ENCODE assay signal across 9 cellular contexts in genomic region chr5:50442559-50443539, GRCh38. TPM values are rescaled to one million over a fixed set of nuclear protein-coding genes. Genes with fewer than 3 reads are reported as not detected.
DNase-seq lines count a peak whose midpoint lies in the region; ATAC-seq, FAIRE-seq and TF ChIP-seq lines count a peak whose summit lies in the region.
"Not testable (repeated sequence)": the region's sequence is repeated elsewhere in the genome, so short reads cannot be mapped to it uniquely, and the experiment has no call there.
"Had no signal": no experiment of that assay in that cellular context is flagged by ENCODE, and none has a peak within 500 bp of the region (broad histone marks: within the 10 kb centered on the region; RNA-seq: fewer than 3 reads in every experiment).

No MANE protein-coding gene starts in this region.

- POLR2A ChIA-PET in CD4-positive, alpha-beta T cell (lab: Charles Lee): interaction anchor here (0.9 to 3.7 kb wide), 6 partner anchors 14 to 301 kb away, joined by 3 to 51 read pairs (median 21); partner anchors contain the start of gene PARP8
- POLR2A ChIA-PET in activated CD8-positive, alpha-beta T cell treated with anti-CD3 and anti-CD28 coated beads for 36 hours (lab: Charles Lee); K562 (lab: Yijun Ruan, JAX): not testable (repeated sequence)
- POLR2A ChIA-PET in naive thymus-derived CD4-positive, alpha-beta T cell (lab: Charles Lee): interaction anchor here (1.0 to 1.8 kb wide), 3 partner anchors 19 to 224 kb away, joined by 4 to 5 read pairs (median 5); partner anchors contain the start of gene PARP8

- H3K36me3 ChIP-seq in K562 (ENCODE audit: control insufficient read depth, insufficient read depth, low read length); naive thymus-derived CD4-positive, alpha-beta T cell (ENCODE audit: control insufficient read depth in 2 of 3, insufficient read depth in 3 of 3, low read length in 3 of 3); spleen: not testable (repeated sequence)

- CTCF ChIA-PET in CD4-positive, alpha-beta T cell (lab: Charles Lee); K562 (lab: Yijun Ruan, JAX; ENCODE audit: low intra/inter-chr PET ratio): not testable (repeated sequence)
- CTCF ChIA-PET in activated CD8-positive, alpha-beta T cell treated with anti-CD3 and anti-CD28 coated beads for 36 hours (lab: Charles Lee): interaction anchor here (0.7 kb wide), 1 partner anchor 206 kb away, joined by 3 read pairs; no protein-coding TSS in a partner anchor
- CTCF ChIA-PET in naive thymus-derived CD4-positive, alpha-beta T cell (lab: Charles Lee): interaction anchor here (1.2 to 3.4 kb wide), 2 partner anchors 12 to 71 kb away, joined by 5 to 17 read pairs; no protein-coding TSS in a partner anchor

- not testable (repeated sequence) for H4K20me1 ChIP-seq in K562 (replicated peaks; ENCODE audit: control insufficient read depth, insufficient read depth, low read length)

- not testable (repeated sequence) for H3K79me2 ChIP-seq in K562 (ENCODE audit: control insufficient read depth, insufficient read depth, low read length)

- H3K4me1 Mint-ChIP-seq in CD4-positive, alpha-beta T cell (ENCODE audit: low read depth): peaks cover 90% of the 10 kb centered on the region
- peaks cover 71% of the 10 kb centered on the region for H3K4me1 Mint-ChIP-seq in activated CD8-positive, alpha-beta T cell treated with anti-CD3 and anti-CD28 coated beads for 36 hours (ENCODE audit: low read depth)
- H3K4me1 Mint-ChIP-seq in naive thymus-derived CD4-positive, alpha-beta T cell: peaks cover 38 to 88% (median 75%) of the 10 kb centered on the region in 7 donors

- H3K27me3 Mint-ChIP-seq in CD4-positive, alpha-beta T cell; activated CD8-positive, alpha-beta T cell treated with anti-CD3 and anti-CD28 coated beads for 36 hours; naive thymus-derived CD4-positive, alpha-beta T cell: not testable (repeated sequence)

- not testable (repeated sequence) for H3K27me3 ChIP-seq in CD4-positive, alpha-beta T cell (ENCODE audit: control insufficient read depth, insufficient read depth, low read length); HL-60 (ENCODE audit: insufficient read depth, poor library complexity, severe bottlenecking); K562 (ENCODE audit: control insufficient read depth in 2 of 2, insufficient read depth in 2 of 2, low read length in 2 of 2); naive thymus-derived CD4-positive, alpha-beta T cell (ENCODE audit: control insufficient read depth in 2 of 2, insufficient read depth in 2 of 2, low read length in 2 of 2)
- H3K27me3 ChIP-seq in spleen (replicated peaks in 1 of 7): peaks cover 0 to 15% (median 0%) of the 10 kb centered on the region in 7 donors

- peak overlapping the region; percentile 56 for H3K4me3 ChIP-seq in HL-60 (replicated peaks; ENCODE audit: insufficient read depth, low read length)
- H3K4me3 ChIP-seq in K562; naive thymus-derived CD4-positive, alpha-beta T cell (ENCODE audit: low read length): not testable (repeated sequence)
- H3K4me3 ChIP-seq in spleen: peak overlapping the region in 1 of 8 donors; percentile 11

- 0% methylated on average over 2 of the region's 4 CpGs for WGBS in K562 (ENCODE audit: insufficient coverage, low coverage, missing lambda C conversion rate)
- WGBS in spleen, 5 donors: 38 to 50% (median 42%) methylated on average over 3 to 4 of the region's 4 CpGs

- TF ChIP-seq EP300 in K562 (IDR thresholded peaks at IDR 0.05; ENCODE audit: low read length): not testable (repeated sequence)

- TF ChIP-seq RAD21 in K562 (CRISPR knock-in tag; conservative IDR thresholded peaks at IDR 0.05 in 1 of 2, IDR thresholded peaks at IDR 0.05 in 1 of 2): not testable (repeated sequence)

- DNase-seq in CD4-positive, alpha-beta T cell; activated CD8-positive, alpha-beta T cell treated with anti-CD3 and anti-CD28 coated beads for 36 hours; K562 (ENCODE audit: extremely low read depth in 1 of 4, low spot score in 3 of 4); naive thymus-derived CD4-positive, alpha-beta T cell; spleen: not testable (repeated sequence)
- DNase-seq in HL-60 (ENCODE audit: low read depth in 1 of 2, low spot score in 1 of 2): peak in 1 of 2 experiments; percentile 89
- DNase-seq in NCI-H146 (lab: John Stamatoyannopoulos, UW): peak; percentile 7
- DNase-seq in SIG-M5 treated with dmso at 0.1 percent for 504 hours (lab: John Stamatoyannopoulos, UW; ENCODE audit: unreplicated experiment): peak; percentile 54

- FAIRE-seq in K562 (lab: Jason Lieb, UNC): peak; percentile 6

- not testable (repeated sequence) for H3K4me2 ChIP-seq in K562 (ENCODE audit: insufficient read depth, low read length)

- not testable (repeated sequence) for BruUV-seq in K562 (replicated peaks; lab: Mats Ljungman, UMichigan)

- TF ChIP-seq CTCF in CD4-positive, alpha-beta T cell (IDR thresholded peaks at IDR 0.05); HL-60 (IDR thresholded peaks at IDR 0.05; ENCODE audit: insufficient read depth, low read length); activated CD8-positive, alpha-beta T cell treated with anti-CD3 and anti-CD28 coated beads for 36 hours (IDR thresholded peaks at IDR 0.05); K562 (IDR thresholded peaks at IDR 0.05 in 2 of 3, conservative IDR thresholded peaks at IDR 0.05 in 1 of 3; ENCODE audit: insufficient read depth in 2 of 3, low read depth in 1 of 3, low read length in 3 of 3); spleen (IDR thresholded peaks at IDR 0.05 in 8 of 11, conservative IDR thresholded peaks at IDR 0.05 in 3 of 11): not testable (repeated sequence)

- peak overlapping the region; percentile 99 for H3K27ac Mint-ChIP-seq in CD4-positive, alpha-beta T cell
- H3K27ac Mint-ChIP-seq in activated CD8-positive, alpha-beta T cell treated with anti-CD3 and anti-CD28 coated beads for 36 hours: peak overlapping the region; percentile 8
- H3K27ac Mint-ChIP-seq in naive thymus-derived CD4-positive, alpha-beta T cell: peak overlapping the region; percentile 80 to 99 (median 97)

- intact Hi-C loops in CD4-positive, alpha-beta T cell (cut with DNase I, micrococcal nuclease); K562 (cut with micrococcal nuclease): not testable (repeated sequence)
- intact Hi-C loops in activated CD8-positive, alpha-beta T cell treated with anti-CD3 and anti-CD28 coated beads for 36 hours (cut with micrococcal nuclease): loop anchor here (5.0 kb wide), 1 partner anchor 224 kb away; the partner anchor contains the start of gene PARP8
- intact Hi-C loops in naive thymus-derived CD4-positive, alpha-beta T cell (cut with micrococcal nuclease): loop anchor here (1.0 to 5.0 kb wide), 3 partner anchors 36 to 147 kb away; no protein-coding TSS in a partner anchor
- intact Hi-C loops in spleen (cut with DNase I; ENCODE audit: low total_unique reads): loop anchor here (10.0 kb wide), 1 partner anchor 62 kb away; no protein-coding TSS in a partner anchor

- not testable (repeated sequence) for H3K9ac ChIP-seq in K562 (ENCODE audit: insufficient read depth in 1 of 2, low read depth in 2 of 2, low read length in 2 of 2)

- H3K9me3 ChIP-seq in CD4-positive, alpha-beta T cell (ENCODE audit: control insufficient read depth, low read length); K562 (replicated peaks; ENCODE audit: control insufficient read depth, insufficient read depth, low read depth, low read length); naive thymus-derived CD4-positive, alpha-beta T cell (ENCODE audit: control insufficient read depth in 2 of 3, low read length in 3 of 3); spleen: not testable (repeated sequence)

- not testable (repeated sequence) for H3K9me1 ChIP-seq in K562 (ENCODE audit: control insufficient read depth, insufficient read depth, low read length)

- H2AFZ ChIP-seq in K562 (ENCODE audit: low read depth, low read length): not testable (repeated sequence)

- not testable (repeated sequence) for H3K4me1 ChIP-seq in K562 (replicated peaks in 1 of 2; ENCODE audit: control insufficient read depth in 2 of 2, insufficient read depth in 2 of 2, low read length in 2 of 2)
- peaks cover 42 to 49% of the 10 kb centered on the region in 2 donors for H3K4me1 ChIP-seq in naive thymus-derived CD4-positive, alpha-beta T cell (ENCODE audit: control insufficient read depth in 2 of 2, insufficient read depth in 2 of 2, low read length in 2 of 2)
- peaks cover 19 to 71% (median 45%) of the 10 kb centered on the region in 6 donors for H3K4me1 ChIP-seq in spleen

- in situ Hi-C loops in K562 (cut with MboI): not testable (repeated sequence)

- not testable (repeated sequence) for H3K9me3 Mint-ChIP-seq in CD4-positive, alpha-beta T cell; activated CD8-positive, alpha-beta T cell treated with anti-CD3 and anti-CD28 coated beads for 36 hours; naive thymus-derived CD4-positive, alpha-beta T cell

- peaks cover 23% of the 10 kb centered on the region for H3K36me3 Mint-ChIP-seq in CD4-positive, alpha-beta T cell (ENCODE audit: low read depth)
- not testable (repeated sequence) for H3K36me3 Mint-ChIP-seq in activated CD8-positive, alpha-beta T cell treated with anti-CD3 and anti-CD28 coated beads for 36 hours (ENCODE audit: low read depth)
- H3K36me3 Mint-ChIP-seq in naive thymus-derived CD4-positive, alpha-beta T cell: peaks cover 0 to 19% (median 0%) of the 10 kb centered on the region in 5 donors

- not testable (repeated sequence) for ATAC-seq in CD4-positive, alpha-beta T cell (ENCODE audit: poor library complexity); activated CD8-positive, alpha-beta T cell treated with anti-CD3 and anti-CD28 coated beads for 36 hours; K562; naive thymus-derived CD4-positive, alpha-beta T cell

- H3K4me3 Mint-ChIP-seq in CD4-positive, alpha-beta T cell: peak overlapping the region; percentile 84
- not testable (repeated sequence) for H3K4me3 Mint-ChIP-seq in activated CD8-positive, alpha-beta T cell treated with anti-CD3 and anti-CD28 coated beads for 36 hours
- H3K4me3 Mint-ChIP-seq in naive thymus-derived CD4-positive, alpha-beta T cell: peak overlapping the region; percentile 11 to 99 (median 65)

- peak overlapping the region; percentile 10 for H3K27ac ChIP-seq in CD4-positive, alpha-beta T cell (ENCODE audit: low read depth, low read length)
- H3K27ac ChIP-seq in HL-60 (replicated peaks) (peak overlapping the region; percentile 90), spleen (peak overlapping the region in 7 of 8 donors; percentile 94 to 99 (median 96))
- H3K27ac ChIP-seq in K562 (ENCODE audit: extremely low read depth, low read depth, low read length): not testable (repeated sequence)
- peak overlapping the region; percentile 89 for H3K27ac ChIP-seq in naive thymus-derived CD4-positive, alpha-beta T cell (ENCODE audit: low read depth, low read length)

- not testable (repeated sequence) for TF ChIP-seq POLR2A in K562 (conservative IDR thresholded peaks at IDR 0.05); spleen (IDR thresholded peaks at IDR 0.05)

RNA-seq across cellular contexts. Expression of gene EMB, which starts 1.8 kb away (rescaled TPM):
- 100 to 1,000 TPM; 131 to 133 TPM for total RNA-seq in CD4-positive, alpha-beta T cell
- total RNA-seq in activated CD8-positive, alpha-beta T cell treated with anti-CD3 and anti-CD28 coated beads for 36 hours: 10 to 100 TPM; 55.7 to 67.1 TPM
- total RNA-seq in K562 (2011; cell fraction: chromatin; rRNA removed; ENCODE audit: low replicate concordance): not detected in 2 replicates
- total RNA-seq in K562 (2011; cell fraction: nucleolus; rRNA removed): not detected in 2 replicates
- total RNA-seq in K562 (2011; cell fraction: nucleoplasm; rRNA removed): not detected in 2 replicates
- total RNA-seq in K562 (2014; rRNA removed) (not detected in 2 replicates), K562 (2014; rRNA removed; fragmentation: Illumina TruSeq; extraction: Trizol) (not detected in 2 replicates), K562 (2015; rRNA removed; fragmentation: Illumina TruSeq; extraction: Trizol) (not detected in 2 replicates), K562 (2021) (0.27 and 0.31 TPM in 2 replicates), spleen (10 to 100 TPM; 56.2 to 99.9 (median 91.9) TPM)
- polyA plus RNA-seq in K562 (2011; rRNA removed) (not detected in 2 replicates), K562 (2014; fragmentation: Illumina TruSeq; extraction: Trizol) (not detected in 2 replicates), K562 (2014; fragmentation: Nextera tagmentation; extraction: Ambion mirVana) (not detected), K562 (2014; rRNA removed) (not detected in 2 replicates), spleen (10 to 100 TPM; 24.7 to 32.1 (median 24.9) TPM)
- not detected in 2 replicates for polyA plus RNA-seq in K562 (2011; cell fraction: cytosol; rRNA removed)
- not detected in 2 replicates for polyA plus RNA-seq in K562 (2011; cell fraction: nucleus; rRNA removed)
- polyA plus RNA-seq in K562 (2012): 0.04 TPM in 1 of 2 replicates, not detected in the other
- not detected in 2 replicates for polyA minus RNA-seq in K562 (2011; rRNA and poly(A)+ RNA removed)
- not detected in 2 replicates for polyA minus RNA-seq in K562 (2011; cell fraction: cytosol; rRNA and poly(A)+ RNA removed)
- not detected in 2 replicates for polyA minus RNA-seq in K562 (2011; cell fraction: nucleus; rRNA and poly(A)+ RNA removed)
- total RNA-seq in naive thymus-derived CD4-positive, alpha-beta T cell: 100 to 1,000 TPM; 124 to 169 (median 159) TPM
- 100 to 1,000 TPM; 105 to 204 TPM for polyA plus RNA-seq in naive thymus-derived CD4-positive, alpha-beta T cell
- total RNA-seq: HepG2 had no signal

Comparison
In these comparisons a context has a peak if more than half of its experiments do, and no peak if none do; other contexts are left out.
1. H3K27ac Mint-ChIP-seq: peak in every context shown above with its lines; median percentile 99 in CD4-positive, alpha-beta T cell; 97 in naive thymus-derived CD4-positive, alpha-beta T cell; 8 in activated CD8-positive, alpha-beta T cell treated with anti-CD3 and anti-CD28 coated beads for 36 hours.
2. RNA of gene EMB, which starts 1.8 kb away (total RNA-seq): 124 to 169 TPM in naive thymus-derived CD4-positive, alpha-beta T cell, 131 to 133 TPM in CD4-positive, alpha-beta T cell, 56.2 to 99.9 TPM in spleen and 55.7 to 67.1 TPM in activated CD8-positive, alpha-beta T cell treated with anti-CD3 and anti-CD28 coated beads for 36 hours; 0.27 to 0.31 TPM in K562; every median in the first group is over 10 times any median in the second.